ENCODE assay signal across 26 cellular contexts in the genomic region with DNA sequence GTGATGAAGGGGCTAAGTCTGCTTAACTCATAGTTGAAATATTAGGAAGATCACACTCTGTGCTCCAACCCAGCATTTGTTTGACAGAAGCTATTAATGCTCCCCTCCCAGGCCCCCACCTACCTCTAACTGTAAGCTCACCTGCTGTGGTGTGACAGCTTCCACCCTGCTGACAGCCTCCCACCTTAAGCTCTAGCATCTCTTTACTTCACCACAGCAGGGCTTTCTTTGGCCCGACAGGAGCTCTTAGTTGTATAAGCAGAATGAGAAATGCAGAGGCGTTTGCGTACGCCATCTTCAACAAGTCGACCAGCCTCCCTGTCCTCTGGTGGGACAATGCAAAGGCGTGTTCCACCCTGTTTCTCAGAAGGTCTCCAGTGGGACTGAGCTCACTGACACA.
"Had no signal": no experiment of that assay in that cellular context is flagged by ENCODE, and none has a peak within 500 bp of the region (broad histone marks: within the 10 kb centered on the region; RNA-seq: fewer than 3 reads in every experiment).

No MANE protein-coding gene starts in this region.

- H3K9me3 Mint-ChIP-seq: effector memory CD8-positive, alpha-beta T cell; immature natural killer cell; naive thymus-derived CD8-positive, alpha-beta T cell; nephron progenitor cell; stimulated activated memory B cell treated with anti-CD40 and anti-IgM and Interleukin-4, amounts not matched to agents 10 μg/mL and 1 μg/mL and 100 μg/mL, for 72 hours had no signal

- DNase-seq: cortex of kidney; effector memory CD8-positive, alpha-beta T cell; erythroblast; esophagus squamous epithelium; foreskin melanocyte; glutamatergic neuron; immature natural killer cell; islet precursor cell; kidney glomerular epithelial cell; left colon; left ventricle myocardium inferior; lower lobe of right lung; naive thymus-derived CD8-positive, alpha-beta T cell; nephron progenitor cell; pancreas; sigmoid colon; stimulated activated CD4-positive, alpha-beta T cell treated with anti-CD3 and anti-CD28 coated beads, Interleukin-2, amount 100 ng/mL, for 24 hours; stimulated activated CD4-positive, alpha-beta T cell treated with anti-CD3 and anti-CD28 coated beads, Interleukin-4, amount 100 ng/mL, for 24 hours; stimulated activated naive CD8-positive, alpha-beta T cell treated with anti-CD3 and anti-CD28 coated beads, Interleukin-15, Interleukin-2, amounts not matched to agents 100 U/mL and 50 U/mL, for 24 hours; substantia nigra; testis; tibial artery; upper lobe of left lung had no signal

- ATAC-seq: effector memory CD8-positive, alpha-beta T cell; left colon; lower lobe of right lung; naive thymus-derived CD8-positive, alpha-beta T cell; pancreas; stimulated activated memory B cell treated with anti-CD40 and anti-IgM and Interleukin-4, amounts not matched to agents 10 μg/mL and 1 μg/mL and 100 μg/mL, for 72 hours; stimulated activated naive CD8-positive, alpha-beta T cell treated with anti-CD3 and anti-CD28 coated beads, Interleukin-15, Interleukin-2, amounts not matched to agents 100 U/mL and 50 U/mL, for 24 hours had no signal

- H3K27me3 Mint-ChIP-seq: naive thymus-derived CD8-positive, alpha-beta T cell; stimulated activated memory B cell treated with anti-CD40 and anti-IgM and Interleukin-4, amounts not matched to agents 10 μg/mL and 1 μg/mL and 100 μg/mL, for 72 hours had no signal

- H3K4me3 ChIP-seq: esophagus squamous epithelium, left ventricle myocardium inferior, lower lobe of right lung, pancreas, right atrium auricular region, sigmoid colon, testis, tibial artery, upper lobe of left lung had no signal

- H3K36me3 Mint-ChIP-seq: immature natural killer cell; naive thymus-derived CD8-positive, alpha-beta T cell; stimulated activated memory B cell treated with anti-CD40 and anti-IgM and Interleukin-4, amounts not matched to agents 10 μg/mL and 1 μg/mL and 100 μg/mL, for 72 hours had no signal

- H3K4me1 ChIP-seq: esophagus squamous epithelium, left ventricle myocardium inferior, lower lobe of right lung, pancreas, right atrium auricular region, testis, tibial artery, upper lobe of left lung had no signal

- H3K4me3 Mint-ChIP-seq: effector memory CD8-positive, alpha-beta T cell; immature natural killer cell; naive thymus-derived CD8-positive, alpha-beta T cell; nephron progenitor cell; stimulated activated memory B cell treated with anti-CD40 and anti-IgM and Interleukin-4, amounts not matched to agents 10 μg/mL and 1 μg/mL and 100 μg/mL, for 72 hours had no signal

- H3K4me1 Mint-ChIP-seq: immature natural killer cell; nephron progenitor cell; stimulated activated memory B cell treated with anti-CD40 and anti-IgM and Interleukin-4, amounts not matched to agents 10 μg/mL and 1 μg/mL and 100 μg/mL, for 72 hours had no signal

- H3K27ac Mint-ChIP-seq: effector memory CD8-positive, alpha-beta T cell; immature natural killer cell; nephron progenitor cell; stimulated activated memory B cell treated with anti-CD40 and anti-IgM and Interleukin-4, amounts not matched to agents 10 μg/mL and 1 μg/mL and 100 μg/mL, for 72 hours had no signal

- H3K9me3 ChIP-seq: esophagus squamous epithelium, left ventricle myocardium inferior, lower lobe of right lung, neutrophil, pancreas, right atrium auricular region, sigmoid colon, testis, tibial artery, upper lobe of left lung had no signal

- H3K27me3 ChIP-seq: esophagus squamous epithelium, neutrophil, pancreas, right atrium auricular region, sigmoid colon, testis, tibial artery, upper lobe of left lung had no signal

- H3K27ac ChIP-seq: esophagus squamous epithelium, left ventricle myocardium inferior, lower lobe of right lung, neutrophil, pancreas, right atrium auricular region, sigmoid colon, testis, tibial artery, upper lobe of left lung had no signal

- H3K36me3 ChIP-seq: esophagus squamous epithelium, left ventricle myocardium inferior, lower lobe of right lung, neutrophil, pancreas, right atrium auricular region, sigmoid colon, tibial artery, upper lobe of left lung had no signal
